8 cellular contexts compared by ENCODE assay signal in genomic region chr9:129937879-129938278, GRCh38.
A peak's percentile ranks its signal among the peaks of the same experiment; 100 is the strongest.
DNase-seq lines count a peak whose midpoint lies in the region; ATAC-seq and TF ChIP-seq lines count a peak whose summit lies in the region.
"Not testable (repeated sequence)": the region's sequence is repeated elsewhere in the genome, so short reads cannot be mapped to it uniquely, and the experiment has no call there.

No MANE protein-coding gene starts in this region.

- TF ChIP-seq CTCF in coronary artery (IDR thresholded peaks at IDR 0.05); left ventricle myocardium inferior (IDR thresholded peaks at IDR 0.05; ENCODE audit: borderline replicate concordance); type B pancreatic cell (conservative IDR thresholded peaks at IDR 0.05): not testable (repeated sequence)

- DNase-seq in CD4-positive, CD25-positive, alpha-beta regulatory T cell; SK-N-MC (ENCODE audit: low read depth, low spot score); coronary artery (ENCODE audit: low spot score); left ventricle myocardium inferior; naive thymus-derived CD8-positive, alpha-beta T cell; stimulated activated naive B cell treated with anti-CD40 and anti-IgM and Interleukin-4, amounts not matched to agents 10 μg/mL and 1 μg/mL and 100 μg/mL, for 72 hours; type B pancreatic cell (ENCODE audit: extremely low spot score, unreplicated experiment): not testable (repeated sequence)

- H3K27me3 Mint-ChIP-seq in CD4-positive, CD25-positive, alpha-beta regulatory T cell; activated naive CD8-positive, alpha-beta T cell; naive thymus-derived CD8-positive, alpha-beta T cell; stimulated activated naive B cell treated with anti-CD40 and anti-IgM and Interleukin-4, amounts not matched to agents 10 μg/mL and 1 μg/mL and 100 μg/mL, for 72 hours; type B pancreatic cell: not testable (repeated sequence)

- intact Hi-C loops in left ventricle myocardium inferior (cut with micrococcal nuclease): not testable (repeated sequence)

- not testable (repeated sequence) for H3K9me3 ChIP-seq in CD4-positive, CD25-positive, alpha-beta regulatory T cell (ENCODE audit: control insufficient read depth in 2 of 2, low read length in 2 of 2)
- H3K9me3 ChIP-seq in SK-N-MC (ENCODE audit: low read depth, low read length) (peaks cover 13% of the 10 kb centered on the region), left ventricle myocardium inferior (replicated peaks) (peaks cover 12% of the 10 kb centered on the region)

- H3K36me3 Mint-ChIP-seq in CD4-positive, CD25-positive, alpha-beta regulatory T cell: peaks cover 20% of the 10 kb centered on the region
- peaks cover 17% of the 10 kb centered on the region for H3K36me3 Mint-ChIP-seq in activated naive CD8-positive, alpha-beta T cell
- H3K36me3 Mint-ChIP-seq in naive thymus-derived CD8-positive, alpha-beta T cell: peaks cover 0 to 43% (median 18%) of the 10 kb centered on the region in 3 donors
- H3K36me3 Mint-ChIP-seq in stimulated activated naive B cell treated with anti-CD40 and anti-IgM and Interleukin-4, amounts not matched to agents 10 μg/mL and 1 μg/mL and 100 μg/mL, for 72 hours: peaks cover 39 to 50% of the 10 kb centered on the region in 2 donors
- peaks cover 13% of the 10 kb centered on the region for H3K36me3 Mint-ChIP-seq in type B pancreatic cell

- peaks cover 40% of the 10 kb centered on the region for H3K4me1 ChIP-seq in CD4-positive, CD25-positive, alpha-beta regulatory T cell (ENCODE audit: control insufficient read depth, insufficient read depth, low read length, poor library complexity, severe bottlenecking)
- H3K4me1 ChIP-seq in left ventricle myocardium inferior: peaks cover 48% of the 10 kb centered on the region

- H3K4me3 Mint-ChIP-seq in CD4-positive, CD25-positive, alpha-beta regulatory T cell; activated naive CD8-positive, alpha-beta T cell; stimulated activated naive B cell treated with anti-CD40 and anti-IgM and Interleukin-4, amounts not matched to agents 10 μg/mL and 1 μg/mL and 100 μg/mL, for 72 hours; type B pancreatic cell: not testable (repeated sequence)
- peak overlapping the region in 1 of 10 donors; percentile 58 for H3K4me3 Mint-ChIP-seq in naive thymus-derived CD8-positive, alpha-beta T cell

- H3K27me3 ChIP-seq in CD4-positive, CD25-positive, alpha-beta regulatory T cell (ENCODE audit: control insufficient read depth, insufficient read depth, low read length); left ventricle myocardium inferior (ENCODE audit: low read depth): not testable (repeated sequence)

- peaks cover 29% of the 10 kb centered on the region for H3K36me3 ChIP-seq in CD4-positive, CD25-positive, alpha-beta regulatory T cell (ENCODE audit: control insufficient read depth, insufficient read depth, low read length)
- H3K36me3 ChIP-seq in SK-N-MC (ENCODE audit: insufficient read depth, low read length) (peaks cover 24% of the 10 kb centered on the region), left ventricle myocardium inferior (peaks cover 13% of the 10 kb centered on the region)

- peak overlapping the region; percentile 15 for H3K27ac ChIP-seq in CD4-positive, CD25-positive, alpha-beta regulatory T cell (ENCODE audit: insufficient read depth, low read length, poor library complexity, severe bottlenecking)
- H3K27ac ChIP-seq in SK-N-MC (peak overlapping the region; percentile 97), coronary artery (peak overlapping the region; percentile 9 to 77), left ventricle myocardium inferior (replicated peaks) (peak overlapping the region; percentile 27)

- not testable (repeated sequence) for H3K4me3 ChIP-seq in CD4-positive, CD25-positive, alpha-beta regulatory T cell (ENCODE audit: low read depth, low read length); coronary artery; left ventricle myocardium inferior
- H3K4me3 ChIP-seq in SK-N-MC: peak overlapping the region; percentile 34; the same call in 1 of the 2 replicates

- H3K27ac Mint-ChIP-seq in CD4-positive, CD25-positive, alpha-beta regulatory T cell: not testable (repeated sequence)
- peak overlapping the region; percentile 28 for H3K27ac Mint-ChIP-seq in activated naive CD8-positive, alpha-beta T cell
- H3K27ac Mint-ChIP-seq in naive thymus-derived CD8-positive, alpha-beta T cell: peak overlapping the region in 8 of 10 donors; percentile 1 to 88 (median 78)
- H3K27ac Mint-ChIP-seq in stimulated activated naive B cell treated with anti-CD40 and anti-IgM and Interleukin-4, amounts not matched to agents 10 μg/mL and 1 μg/mL and 100 μg/mL, for 72 hours: peak overlapping the region; percentile 84
- peak overlapping the region; percentile 48 for H3K27ac Mint-ChIP-seq in type B pancreatic cell

- peaks cover 32 to 74% (median 55%) of the 10 kb centered on the region in 4 donors for H3K4me1 Mint-ChIP-seq in CD4-positive, CD25-positive, alpha-beta regulatory T cell
- H3K4me1 Mint-ChIP-seq in activated naive CD8-positive, alpha-beta T cell (ENCODE audit: low read depth): peaks cover 54% of the 10 kb centered on the region
- H3K4me1 Mint-ChIP-seq in naive thymus-derived CD8-positive, alpha-beta T cell: peaks cover 21 to 68% (median 57%) of the 10 kb centered on the region in 4 donors
- peaks cover 28 to 58% of the 10 kb centered on the region in 2 donors for H3K4me1 Mint-ChIP-seq in stimulated activated naive B cell treated with anti-CD40 and anti-IgM and Interleukin-4, amounts not matched to agents 10 μg/mL and 1 μg/mL and 100 μg/mL, for 72 hours
- H3K4me1 Mint-ChIP-seq in type B pancreatic cell (ENCODE audit: unreplicated experiment): peaks cover 25% of the 10 kb centered on the region

- H3K9me3 Mint-ChIP-seq in CD4-positive, CD25-positive, alpha-beta regulatory T cell; activated naive CD8-positive, alpha-beta T cell (ENCODE audit: low read depth); naive thymus-derived CD8-positive, alpha-beta T cell; stimulated activated naive B cell treated with anti-CD40 and anti-IgM and Interleukin-4, amounts not matched to agents 10 μg/mL and 1 μg/mL and 100 μg/mL, for 72 hours; type B pancreatic cell: not testable (repeated sequence)

- ATAC-seq in CD4-positive, CD25-positive, alpha-beta regulatory T cell (ENCODE audit: low read depth in 2 of 2); naive thymus-derived CD8-positive, alpha-beta T cell; stimulated activated naive B cell treated with anti-CD40 and anti-IgM and Interleukin-4, amounts not matched to agents 10 μg/mL and 1 μg/mL and 100 μg/mL, for 72 hours (replicated peaks): not testable (repeated sequence)

- H3K9ac ChIP-seq in SK-N-MC (ENCODE audit: insufficient read length): not testable (repeated sequence)

- POLR2A ChIA-PET in naive thymus-derived CD8-positive, alpha-beta T cell (lab: Charles Lee): interaction anchor here (0.6 kb wide), 1 partner anchor 94 kb away, joined by 4 read pairs; no protein-coding TSS in a partner anchor

Comparison
In these comparisons a context has a peak if more than half of its experiments do, and no peak if none do; other contexts are left out.
1. H3K27ac ChIP-seq: peak in every context shown above with its lines; median percentile 97 in SK-N-MC; 43 in coronary artery; 27 in left ventricle myocardium inferior; 15 in CD4-positive, CD25-positive, alpha-beta regulatory T cell.